Comparison of ENCODE assay signal across 8 cellular contexts in the genomic region with DNA sequence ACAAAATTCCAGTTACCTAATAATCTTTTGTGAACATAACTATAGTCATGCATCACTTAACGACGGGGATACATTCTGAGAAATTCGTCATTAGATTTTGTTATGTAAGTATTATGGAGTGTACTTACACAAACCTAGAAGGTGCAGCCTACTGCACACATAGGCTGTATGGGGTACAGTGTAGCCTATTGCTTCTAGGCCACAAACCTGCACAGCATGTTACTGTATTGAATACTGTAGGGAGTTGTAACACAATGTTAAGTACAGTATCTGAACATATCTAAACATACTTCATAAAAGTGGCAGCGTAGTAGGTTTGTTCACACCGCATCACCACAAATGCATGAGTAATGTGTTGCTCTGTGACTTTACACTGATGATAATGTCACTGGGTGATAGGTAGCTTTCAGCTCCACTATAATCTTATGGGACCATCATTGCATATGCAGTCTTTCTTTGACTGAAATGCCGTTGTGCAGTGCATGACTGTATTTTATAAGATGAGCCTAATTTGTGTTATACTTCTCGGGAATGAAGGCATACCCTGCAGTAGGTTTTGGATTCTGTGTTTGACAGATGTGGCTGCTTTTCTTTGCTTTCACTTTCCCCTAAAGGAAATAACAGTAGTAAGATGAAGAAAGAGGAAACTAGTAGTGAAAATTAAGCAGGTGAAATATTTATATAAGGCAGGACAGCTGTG.
DNase-seq lines count a peak whose midpoint lies in the region; ATAC-seq lines count a peak whose summit lies in the region.

No MANE protein-coding gene starts in this region.

- peak overlapping the region; percentile 52 for H3K27ac ChIP-seq in KOPT-K1 (ENCODE audit: low read depth, low read length, poor library complexity, severe bottlenecking)

- peaks cover 6% of the 10 kb centered on the region for H3K36me3 Mint-ChIP-seq in natural killer cell treated with Interleukin-12 subunit alpha and Interleukin-12 subunit beta and Interleukin-15 and Interleukin-18, amount 100 ng/mL, for 72 hours

- ATAC-seq in HG02610 (IDR thresholded peaks at IDR 0.05; ENCODE audit: unreplicated experiment) = peak; percentile 80
- peak; percentile 75 to 84 for ATAC-seq in natural killer cell treated with Interleukin-12 subunit alpha and Interleukin-12 subunit beta and Interleukin-15 and Interleukin-18, amount 100 ng/mL, for 72 hours

- H3K9me3 ChIP-seq in KOPT-K1 (ENCODE audit: insufficient read depth, low read length, poor library complexity, severe bottlenecking) = no peaks in the 10 kb centered on the region

- no peaks in the 10 kb centered on the region for H3K9me3 Mint-ChIP-seq in natural killer cell treated with Interleukin-12 subunit alpha and Interleukin-12 subunit beta and Interleukin-15 and Interleukin-18, amount 100 ng/mL, for 72 hours

- H3K4me3 Mint-ChIP-seq in natural killer cell treated with Interleukin-12 subunit alpha and Interleukin-12 subunit beta and Interleukin-15 and Interleukin-18, amount 100 ng/mL, for 72 hours = peak overlapping the region; percentile 42

- peak overlapping the region in 1 of 2 donors; percentile 45 for H3K27ac Mint-ChIP-seq in natural killer cell treated with Interleukin-12 subunit alpha and Interleukin-12 subunit beta and Interleukin-15 and Interleukin-18, amount 100 ng/mL, for 72 hours

- H3K27me3 Mint-ChIP-seq in natural killer cell treated with Interleukin-12 subunit alpha and Interleukin-12 subunit beta and Interleukin-15 and Interleukin-18, amount 100 ng/mL, for 72 hours = no peaks in the 10 kb centered on the region

- DNase-seq in activated CD4-positive, alpha-beta T cell treated with anti-CD3 and anti-CD28 coated beads for 48 hours = peak; percentile 16
- no peak for DNase-seq in activated CD4-positive, alpha-beta T cell treated with anti-CD3 and anti-CD28 coated beads, Interleukin-2, amount 50 U/mL, for 4 hours
- DNase-seq in natural killer cell treated with Interleukin-12 subunit alpha and Interleukin-12 subunit beta and Interleukin-15 and Interleukin-18, amount 100 ng/mL, for 72 hours (ENCODE audit: low spot score) = no peak
- DNase-seq in NCI-H146 treated with DMSO at 0.1 percent for 48 hours (lab: John Stamatoyannopoulos, UW; ENCODE audit: unreplicated experiment) = no peak
- DNase-seq in COLO829 (ENCODE audit: low spot score) = no peak
- no peak for DNase-seq in GF-D8 (lab: John Stamatoyannopoulos, UW)

- H3K4me1 Mint-ChIP-seq in natural killer cell treated with Interleukin-12 subunit alpha and Interleukin-12 subunit beta and Interleukin-15 and Interleukin-18, amount 100 ng/mL, for 72 hours (ENCODE audit: low read depth in 2 of 2) = peaks cover 27 to 28% of the 10 kb centered on the region in 2 donors

- no peaks in the 10 kb centered on the region for H3K36me3 ChIP-seq in KOPT-K1 (ENCODE audit: insufficient read depth, low read length)
